Comparison of ENCODE assay signal across 8 cellular contexts in genomic region chr7:64314493-64315020, GRCh38. TPM values are rescaled to one million over a fixed set of nuclear protein-coding genes. Genes with fewer than 3 reads are reported as not detected.
DNase-seq lines count a peak whose midpoint lies in the region; TF ChIP-seq lines count a peak whose summit lies in the region.

No MANE protein-coding gene starts in this region.

- H3K27me3 ChIP-seq in Peyer's patch (no peaks in the 10 kb centered on the region), endodermal cell (ENCODE audit: control insufficient read depth, insufficient read depth, low read length, poor library complexity, severe bottlenecking) (no peaks in the 10 kb centered on the region)

- no peak overlapping the region for H3K4me3 Mint-ChIP-seq in endodermal cell

- H3K9me3 Mint-ChIP-seq in endodermal cell, result peaks cover 83% of the 10 kb centered on the region

- H3K27ac Mint-ChIP-seq in endodermal cell, result no peak overlapping the region

- H3K4me3 ChIP-seq in GM08714 (ENCODE audit: low read length), result peak overlapping the region; percentile 89
- peak overlapping the region; percentile 51 to 90 (median 74) for H3K4me3 ChIP-seq in Peyer's patch
- peak overlapping the region; percentile 89 for H3K4me3 ChIP-seq in endodermal cell (ENCODE audit: low read length)
- peak overlapping the region; percentile 98 for H3K4me3 ChIP-seq in retinal pigment epithelial cell (ENCODE audit: low read length)

- no peaks in the 10 kb centered on the region for H3K4me1 Mint-ChIP-seq in endodermal cell

- H3K36me3 ChIP-seq in Peyer's patch (no peaks in the 10 kb centered on the region), endodermal cell (ENCODE audit: control insufficient read depth, insufficient read depth, low read length) (no peaks in the 10 kb centered on the region)

- H3K27me3 Mint-ChIP-seq in endodermal cell (ENCODE audit: insufficient read depth), result no peaks in the 10 kb centered on the region

- H3K9me3 ChIP-seq in Peyer's patch, result no peaks in the 10 kb centered on the region
- peaks cover 41% of the 10 kb centered on the region for H3K9me3 ChIP-seq in endodermal cell (ENCODE audit: control insufficient read depth, low read length)

- H3K36me3 Mint-ChIP-seq in endodermal cell (ENCODE audit: low read depth), result no peaks in the 10 kb centered on the region

- no peak for TF ChIP-seq POLR2A in Peyer's patch (IDR thresholded peaks at IDR 0.05)

- TF ChIP-seq CTCF in Peyer's patch (IDR thresholded peaks at IDR 0.05) (no peak), endodermal cell (conservative IDR thresholded peaks at IDR 0.05) (no peak), retinal pigment epithelial cell (conservative IDR thresholded peaks at IDR 0.05; ENCODE audit: low read depth, low read length) (no peak)

- H3K27ac ChIP-seq in Peyer's patch (peak overlapping the region in 1 of 4 donors; percentile 75), endodermal cell (ENCODE audit: low read depth, low read length) (peak overlapping the region; percentile 95)

- H3K9ac ChIP-seq in endodermal cell (ENCODE audit: extremely low read depth, low read length, poor library complexity, severe bottlenecking), result peak overlapping the region; percentile 96

- peaks cover 0 to 20% (median 2%) of the 10 kb centered on the region in 4 donors for H3K4me1 ChIP-seq in Peyer's patch
- H3K4me1 ChIP-seq in endodermal cell (ENCODE audit: control insufficient read depth, insufficient read depth, low read length), result no peaks in the 10 kb centered on the region

- 37 to 63% methylated on average over 4 to 14 of the region's 14 CpGs for WGBS in endodermal cell (ENCODE audit: insufficient coverage in 1 of 2, insufficient read length in 1 of 2), 2 experiments

- DNase-seq in Peyer's patch (no peak), endodermal cell (no peak), retinal pigment epithelial cell (ENCODE audit: low read depth) (no peak), NCI-H2029 (lab: John Stamatoyannopoulos, UW) (no peak), AG08395 (ENCODE audit: low spot score) (no peak), NCI-H2107 (lab: John Stamatoyannopoulos, UW) (no peak)
- DNase-seq in stimulated activated CD4-positive, alpha-beta T cell treated with anti-CD3 and anti-CD28 coated beads, Interleukin-1b, Interleukin-23, amount 100 ng/mL, for 48 hours, result no peak

RNA-seq across cellular contexts. Expression of gene ZNF736, which starts 0.8 kb away (rescaled TPM):
- total RNA-seq in Peyer's patch (10 to 100 TPM in 2 of 4 donors, 1 to 10 TPM in 2; 4.6 to 27.2 (median 9.6) TPM), endodermal cell (not detected)
- 5.9 TPM for polyA plus RNA-seq in endodermal cell (2013, experiment 1 of 2)
- polyA plus RNA-seq in endodermal cell (2013, experiment 2 of 2), result 5.2 TPM

Comparison
In these comparisons a context has a peak if more than half of its experiments do, and no peak if none do; other contexts are left out.
1. RNA of gene ZNF736, which starts 0.8 kb away (total RNA-seq): 4.6 to 27.2 TPM in Peyer's patch; not detected in endodermal cell; every median in the first group is over 4 times any median in the second.
2. Peak in every context shown above with its lines, with median percentiles within 50 percentile points of each other: H3K4me3 ChIP-seq.